In genomic region chr5:93407470-93407869, GRCh38 we compare ENCODE assay signal across 17 cellular contexts.
"Had no signal": no experiment of that assay in that cellular context is flagged by ENCODE, and none has a peak within 500 bp of the region (broad histone marks: within the 10 kb centered on the region; RNA-seq: fewer than 3 reads in every experiment).

No MANE protein-coding gene starts in this region.

- H3K9me3 Mint-ChIP-seq: activated CD4-positive, alpha-beta memory T cell treated with anti-CD3 and anti-CD28 coated beads for 36 hours; activated naive CD8-positive, alpha-beta T cell treated with anti-CD3 and anti-CD28 coated beads, Interleukin-2, amount 10 ng/mL, durations not matched to agents 7 days and 5 days; activated T-helper 17 cell treated with anti-CD3 and anti-CD28 coated beads, Interleukin-2, amount 50 U/mL, for 72 hours; effector memory CD8-positive, alpha-beta T cell; stimulated activated naive B cell treated with anti-CD40 and anti-IgM and Interleukin-4, amounts not matched to agents 10 μg/mL and 1 μg/mL and 100 μg/mL, for 72 hours had no signal

- DNase-seq: activated CD4-positive, alpha-beta memory T cell treated with anti-CD3 and anti-CD28 coated beads for 36 hours; activated CD4-positive, alpha-beta T cell treated with anti-CD3 and anti-CD28 coated beads for 4 hours; activated CD8-positive, alpha-beta memory T cell treated with anti-CD3 and anti-CD28 coated beads, Interleukin-2, amount 10 ng/mL, durations not matched to agents 7 days and 5 days; activated naive CD4-positive, alpha-beta T cell treated with Interleukin-2 at 50 U/mL for 16 hours; activated naive CD8-positive, alpha-beta T cell treated with anti-CD3 and anti-CD28 coated beads, Interleukin-2, amount 10 ng/mL, durations not matched to agents 7 days and 5 days; amygdala; dermis blood vessel endothelial cell; effector memory CD8-positive, alpha-beta T cell; islet precursor cell; left colon; stimulated activated naive B cell treated with anti-CD40 and anti-IgM and Interleukin-4, amounts not matched to agents 10 μg/mL and 1 μg/mL and 100 μg/mL, for 72 hours; SW 1271; T-helper 2 cell; WERI-Rb-1 had no signal

- ATAC-seq: activated CD8-positive, alpha-beta memory T cell treated with anti-CD3 and anti-CD28 coated beads, Interleukin-2, amount 10 ng/mL, durations not matched to agents 7 days and 5 days; activated T-helper 17 cell treated with anti-CD3 and anti-CD28 coated beads, Interleukin-2, amount 50 U/mL, for 72 hours; effector memory CD8-positive, alpha-beta T cell; left colon; stimulated activated naive B cell treated with anti-CD40 and anti-IgM and Interleukin-4, amounts not matched to agents 10 μg/mL and 1 μg/mL and 100 μg/mL, for 72 hours had no signal

- H3K9me3 ChIP-seq: thoracic aorta had no signal

- H3K4me3 ChIP-seq: lung, thoracic aorta had no signal

- H3K4me3 Mint-ChIP-seq: activated CD4-positive, alpha-beta memory T cell treated with anti-CD3 and anti-CD28 coated beads for 36 hours; activated CD8-positive, alpha-beta memory T cell treated with anti-CD3 and anti-CD28 coated beads, Interleukin-2, amount 10 ng/mL, durations not matched to agents 7 days and 5 days; activated naive CD8-positive, alpha-beta T cell treated with anti-CD3 and anti-CD28 coated beads, Interleukin-2, amount 10 ng/mL, durations not matched to agents 7 days and 5 days; activated T-helper 17 cell treated with anti-CD3 and anti-CD28 coated beads, Interleukin-2, amount 50 U/mL, for 72 hours; effector memory CD8-positive, alpha-beta T cell; stimulated activated naive B cell treated with anti-CD40 and anti-IgM and Interleukin-4, amounts not matched to agents 10 μg/mL and 1 μg/mL and 100 μg/mL, for 72 hours had no signal

- H3K27me3 Mint-ChIP-seq: activated CD4-positive, alpha-beta memory T cell treated with anti-CD3 and anti-CD28 coated beads for 36 hours; activated naive CD8-positive, alpha-beta T cell treated with anti-CD3 and anti-CD28 coated beads, Interleukin-2, amount 10 ng/mL, durations not matched to agents 7 days and 5 days; stimulated activated naive B cell treated with anti-CD40 and anti-IgM and Interleukin-4, amounts not matched to agents 10 μg/mL and 1 μg/mL and 100 μg/mL, for 72 hours had no signal

- H3K36me3 Mint-ChIP-seq: activated CD4-positive, alpha-beta memory T cell treated with anti-CD3 and anti-CD28 coated beads for 36 hours; activated CD8-positive, alpha-beta memory T cell treated with anti-CD3 and anti-CD28 coated beads, Interleukin-2, amount 10 ng/mL, durations not matched to agents 7 days and 5 days; activated naive CD8-positive, alpha-beta T cell treated with anti-CD3 and anti-CD28 coated beads, Interleukin-2, amount 10 ng/mL, durations not matched to agents 7 days and 5 days; stimulated activated naive B cell treated with anti-CD40 and anti-IgM and Interleukin-4, amounts not matched to agents 10 μg/mL and 1 μg/mL and 100 μg/mL, for 72 hours had no signal

- H3K27ac Mint-ChIP-seq: activated CD4-positive, alpha-beta memory T cell treated with anti-CD3 and anti-CD28 coated beads for 36 hours; activated CD8-positive, alpha-beta memory T cell treated with anti-CD3 and anti-CD28 coated beads, Interleukin-2, amount 10 ng/mL, durations not matched to agents 7 days and 5 days; activated naive CD8-positive, alpha-beta T cell treated with anti-CD3 and anti-CD28 coated beads, Interleukin-2, amount 10 ng/mL, durations not matched to agents 7 days and 5 days; activated T-helper 17 cell treated with anti-CD3 and anti-CD28 coated beads, Interleukin-2, amount 50 U/mL, for 72 hours; effector memory CD8-positive, alpha-beta T cell; stimulated activated naive B cell treated with anti-CD40 and anti-IgM and Interleukin-4, amounts not matched to agents 10 μg/mL and 1 μg/mL and 100 μg/mL, for 72 hours had no signal

- H3K27ac ChIP-seq: thoracic aorta, WERI-Rb-1 had no signal

- H3K36me3 ChIP-seq: thoracic aorta, WERI-Rb-1 had no signal

- H3K4me1 Mint-ChIP-seq: activated CD8-positive, alpha-beta memory T cell treated with anti-CD3 and anti-CD28 coated beads, Interleukin-2, amount 10 ng/mL, durations not matched to agents 7 days and 5 days; activated naive CD8-positive, alpha-beta T cell treated with anti-CD3 and anti-CD28 coated beads, Interleukin-2, amount 10 ng/mL, durations not matched to agents 7 days and 5 days; activated T-helper 17 cell treated with anti-CD3 and anti-CD28 coated beads, Interleukin-2, amount 50 U/mL, for 72 hours; stimulated activated naive B cell treated with anti-CD40 and anti-IgM and Interleukin-4, amounts not matched to agents 10 μg/mL and 1 μg/mL and 100 μg/mL, for 72 hours had no signal
